ENCODE assay signal across 8 cellular contexts in genomic region chr2:38508311-38509039, GRCh38.
DNase-seq lines count a peak whose midpoint lies in the region; ATAC-seq and TF ChIP-seq lines count a peak whose summit lies in the region.

No MANE protein-coding gene starts in this region.

- no peak overlapping the region for H3K4me3 ChIP-seq in AG10803 (ENCODE audit: low read length)
- no peak overlapping the region for H3K4me3 ChIP-seq in transverse colon

- TF ChIP-seq CTCF in AG10803 (conservative IDR thresholded peaks at IDR 0.05; ENCODE audit: low read length) (0 out of 2 replicates have a peak, but pooled peaks have one; percentile 2), transverse colon (IDR thresholded peaks at IDR 0.05) (peak; percentile 25 to 43 (median 41))

- H3K36me3 ChIP-seq in transverse colon = no peaks in the 10 kb centered on the region

- peaks cover 0 to 11% (median 9%) of the 10 kb centered on the region in 4 donors for H3K4me1 ChIP-seq in transverse colon

- H3K27me3 ChIP-seq in transverse colon = no peaks in the 10 kb centered on the region

- 26 to 31% methylated on average over 5 to 10 of the region's 10 CpGs for WGBS in transverse colon (ENCODE audit: low coverage in 1 of 2), 2 donors

- H3K9me3 ChIP-seq in transverse colon = no peaks in the 10 kb centered on the region

- TF ChIP-seq POLR2A in transverse colon (IDR thresholded peaks at IDR 0.05) = no peak

- intact Hi-C loops in transverse colon (cut with DNase I; ENCODE audit: low total_unique reads) = no loop called here

- in situ Hi-C loops in transverse colon (cut with MboI; ENCODE audit: low pct_ligation_motif_present in 1 of 4, low pct_unique_long_range_greater_than_20kb in 1 of 4, low sequenced_read_pairs in 3 of 4) = loop anchor here in 3 of 4 donors (5.0 to 25.0 kb wide), 4 partner anchors 191 to 521 kb away; no protein-coding TSS in a partner anchor

- TF ChIP-seq EP300 in transverse colon (IDR thresholded peaks at IDR 0.05; ENCODE audit: low read depth) = no peak

- peak; percentile 90 for ATAC-seq in GM19351 (IDR thresholded peaks at IDR 0.05; ENCODE audit: unreplicated experiment)

- DNase-seq in AG10803 (ENCODE audit: low read depth) (peak; percentile 50), LoVo (ENCODE audit: low spot score) (peak; percentile 79), SIG-M5 (lab: John Stamatoyannopoulos, UW) (peak; percentile 52), glomerular visceral epithelial cell (ENCODE audit: extremely low spot score) (peak; percentile 66), pons (ENCODE audit: low spot score) (peak; percentile 81), transverse colon (peak; percentile 91)
- DNase-seq in activated effector memory CD4-positive, alpha-beta T cell treated with anti-CD3 and anti-CD28 coated beads, Interleukin-2, amount 50 U/mL, for 16 hours = peak; percentile 90

- peak overlapping the region; percentile 38 to 74 (median 58) for H3K27ac ChIP-seq in transverse colon
